8 cellular contexts compared by ENCODE assay signal in the genomic region with DNA sequence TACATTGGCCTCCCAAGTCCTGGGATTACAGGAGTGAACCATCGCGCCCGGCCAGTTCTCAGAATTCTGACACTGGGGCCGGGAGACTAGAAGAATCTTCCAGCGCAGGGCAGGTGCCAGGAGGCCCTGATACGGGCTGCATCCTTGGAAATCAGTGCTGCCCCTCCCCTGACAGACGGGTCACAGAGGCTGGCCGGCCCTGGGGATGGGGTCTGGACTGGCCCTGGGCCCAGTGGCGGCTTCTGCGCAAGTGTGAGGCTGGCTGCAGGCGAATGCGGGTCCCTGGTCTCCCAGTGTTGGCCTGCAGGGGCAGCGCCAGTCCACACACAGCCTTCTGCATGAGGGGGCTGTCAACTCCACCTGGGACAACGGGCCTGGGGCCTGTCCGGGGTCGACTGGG. TPM values are rescaled to one million over a fixed set of nuclear protein-coding genes. Genes with fewer than 3 reads are reported as not detected.
DNase-seq lines count a peak whose midpoint lies in the region; ATAC-seq lines count a peak whose summit lies in the region.

No MANE protein-coding gene starts in this region.

- no peaks in the 10 kb centered on the region for H3K9me3 Mint-ChIP-seq in activated T-helper 17 cell treated with anti-CD3 and anti-CD28 coated beads, Interleukin-2, amount 50 U/mL, for 72 hours

- peak; percentile 20 for DNase-seq in activated CD4-positive, alpha-beta T cell treated with anti-CD3 and anti-CD28 coated beads for 48 hours
- DNase-seq in activated CD4-positive, alpha-beta T cell treated with anti-CD3 and anti-CD28 coated beads for 1 hour: no peak
- DNase-seq in islet precursor cell (peak; percentile 78), substantia nigra (lab: John Stamatoyannopoulos, UW) (peak in 2 of 49 donors; percentile 10 to 47), GOT3 (lab: John Stamatoyannopoulos, UW) (no peak)

- H3K27ac ChIP-seq in substantia nigra (ENCODE audit: low read depth, low read length, poor library complexity, severe bottlenecking): peak overlapping the region; percentile 78

- peak overlapping the region; percentile 63 for H3K4me3 Mint-ChIP-seq in activated T-helper 17 cell treated with anti-CD3 and anti-CD28 coated beads, Interleukin-2, amount 50 U/mL, for 72 hours

- H3K27me3 Mint-ChIP-seq in activated T-helper 17 cell treated with anti-CD3 and anti-CD28 coated beads, Interleukin-2, amount 50 U/mL, for 72 hours: no peaks in the 10 kb centered on the region

- peaks cover 4% of the 10 kb centered on the region for H3K4me1 Mint-ChIP-seq in activated T-helper 17 cell treated with anti-CD3 and anti-CD28 coated beads, Interleukin-2, amount 50 U/mL, for 72 hours

- H3K27ac Mint-ChIP-seq in activated T-helper 17 cell treated with anti-CD3 and anti-CD28 coated beads, Interleukin-2, amount 50 U/mL, for 72 hours: peak overlapping the region; percentile 40

- H3K36me3 Mint-ChIP-seq in activated T-helper 17 cell treated with anti-CD3 and anti-CD28 coated beads, Interleukin-2, amount 50 U/mL, for 72 hours (ENCODE audit: low read depth): peaks cover 28% of the 10 kb centered on the region

- no peak for ATAC-seq in activated T-helper 17 cell treated with anti-CD3 and anti-CD28 coated beads, Interleukin-2, amount 50 U/mL, for 72 hours (replicated peaks)
- ATAC-seq in GM19324 (IDR thresholded peaks at IDR 0.05; ENCODE audit: low FRiP score, unreplicated experiment) (no peak), HG03280 (IDR thresholded peaks at IDR 0.05; ENCODE audit: unreplicated experiment) (no peak)

RNA-seq across cellular contexts. Expression of gene TBC1D9B, which starts 0.8 kb away (rescaled TPM):
- total RNA-seq in activated T-helper 17 cell treated with anti-CD3 and anti-CD28 coated beads, Interleukin-2, amount 50 U/mL, for 72 hours: 100 to 1,000 TPM in 1 of 2 donors, 10 to 100 TPM in 1; 96.5 to 116 TPM

RNA-seq across cellular contexts. Expression of gene MRNIP, which starts 49.9 kb away (rescaled TPM):
- 10 to 100 TPM; 17.4 to 35.2 TPM for total RNA-seq in activated T-helper 17 cell treated with anti-CD3 and anti-CD28 coated beads, Interleukin-2, amount 50 U/mL, for 72 hours

Comparison
In these comparisons a context has a peak if more than half of its experiments do, and no peak if none do; other contexts are left out.
1. DNase-seq: peak in activated CD4-positive, alpha-beta T cell treated with anti-CD3 and anti-CD28 coated beads for 48 hours (single experiment) and islet precursor cell (single experiment); none in activated CD4-positive, alpha-beta T cell treated with anti-CD3 and anti-CD28 coated beads for 1 hour (single experiment) and GOT3 (single experiment).